In the genomic region with DNA sequence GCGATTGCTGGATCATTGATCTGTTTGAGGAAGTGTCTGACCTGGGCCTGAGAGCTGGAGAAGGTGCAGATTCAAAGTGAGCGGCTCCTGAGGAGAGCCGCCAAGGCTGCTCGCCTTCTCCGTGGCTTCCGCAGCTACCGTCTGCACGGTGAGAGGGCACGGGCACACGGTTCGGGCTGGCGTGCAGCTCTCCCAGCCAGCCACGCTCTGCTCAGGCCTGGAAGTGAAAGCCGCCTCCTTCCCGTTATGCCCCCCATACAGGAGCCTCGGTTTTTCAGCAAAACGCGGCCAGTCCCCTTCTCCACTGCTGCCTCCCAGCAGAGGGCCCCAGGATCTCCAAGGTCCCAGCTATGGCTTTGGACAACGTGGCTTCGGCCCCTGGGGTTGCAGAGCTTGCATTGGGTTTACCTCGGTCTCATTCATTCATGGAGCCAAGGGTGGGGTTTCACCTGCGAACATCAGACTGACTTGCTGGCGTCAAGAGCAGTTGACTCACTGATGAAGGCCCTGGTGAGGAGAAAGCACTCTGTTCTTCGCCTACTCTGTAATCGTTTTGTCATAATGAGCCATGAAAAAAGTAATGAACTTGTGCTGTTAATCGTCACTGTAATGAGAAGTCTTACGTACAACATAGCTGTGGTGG, we compare ENCODE assay signal across 1 cellular context.
TF ChIP-seq lines count a peak whose summit lies in the region.

No MANE protein-coding gene starts in this region.

TF ChIP-seq in HepG2, 621 proteins besides CTCF, POLR2A, EP300 and RAD21:
- peak; percentile 31 for TF ChIP-seq AGO2 (optimal IDR thresholded peaks at IDR 0.05; ENCODE audit: low read depth, low read length)
- TF ChIP-seq BCL6 (CRISPR knock-in tag; IDR thresholded peaks at IDR 0.05) = no peak
